Comparison of ENCODE assay signal across 8 cellular contexts in genomic region chr22:39502109-39502788, GRCh38. TPM values are rescaled to one million over a fixed set of nuclear protein-coding genes. Genes with fewer than 3 reads are reported as not detected.
DNase-seq lines count a peak whose midpoint lies in the region; ATAC-seq and TF ChIP-seq lines count a peak whose summit lies in the region.

Gene MIEF1 (plus strand): TSS chr22:39502290. CDS start chr22:39511295, 9,005 bp downstream.

- H3K36me3 Mint-ChIP-seq in central memory CD8-positive, alpha-beta T cell (ENCODE audit: insufficient read depth), result peaks cover 37% of the 10 kb centered on the region

- TF ChIP-seq CTCF in AG04450 (IDR thresholded peaks at IDR 0.05; ENCODE audit: low read depth, low read length), result 0 out of 2 replicates have a peak, but pooled peaks have one; percentile 12

- DNase-seq in AG04450 (ENCODE audit: low read depth, low spot score), result peak; percentile 80
- DNase-seq in NCI-H345 treated with DMSO at 0.1 percent for 48 hours (lab: John Stamatoyannopoulos, UW; ENCODE audit: unreplicated experiment), result peak; percentile 64
- peak; percentile 82 for DNase-seq in activated CD4-positive, CD25-positive, alpha-beta regulatory T cell treated with anti-CD3 and anti-CD28 coated beads, Interleukin-2, amount 50 U/mL, for 16 hours (ENCODE audit: low read depth, low spot score)
- DNase-seq in central memory CD8-positive, alpha-beta T cell (ENCODE audit: low spot score in 2 of 2), result peak; percentile 73 to 77
- peak; percentile 98 for DNase-seq in islet precursor cell
- peak; percentile 90 to 94 (median 92) for DNase-seq in stimulated activated CD4-positive, alpha-beta T cell treated with anti-CD3 and anti-CD28 coated beads, Interleukin-12 subunit alpha, Interleukin-12 subunit beta, amount 100 ng/mL, for 48 hours (ENCODE audit: low read depth in 2 of 3, low spot score in 1 of 3)

- no peaks in the 10 kb centered on the region for H3K9me3 Mint-ChIP-seq in central memory CD8-positive, alpha-beta T cell

- H3K4me3 ChIP-seq in AG04450 (ENCODE audit: low read depth, low read length), result peak within 1 kb of the TSS; percentile 77

- H3K27me3 Mint-ChIP-seq in central memory CD8-positive, alpha-beta T cell, result no peaks in the 10 kb centered on the region

- ATAC-seq in GM18907 (IDR thresholded peaks at IDR 0.05; ENCODE audit: unreplicated experiment) (peak; percentile 91), HG03139 (IDR thresholded peaks at IDR 0.05; ENCODE audit: unreplicated experiment) (peak; percentile 92)
- ATAC-seq in central memory CD8-positive, alpha-beta T cell (replicated peaks; ENCODE audit: extremely low read depth, poor library complexity, severe bottlenecking), result peak; percentile 97

- no peaks in the 10 kb centered on the region for H3K27me3 ChIP-seq in AG04450 (ENCODE audit: control insufficient read depth, insufficient read depth, low read length)

- peak within 1 kb of the TSS; percentile 93 for H3K27ac Mint-ChIP-seq in central memory CD8-positive, alpha-beta T cell (ENCODE audit: low read depth)

- peaks cover 51% of the 10 kb centered on the region for H3K4me1 Mint-ChIP-seq in central memory CD8-positive, alpha-beta T cell

- peak within 1 kb of the TSS; percentile 88 for H3K4me3 Mint-ChIP-seq in central memory CD8-positive, alpha-beta T cell

- CTCF ChIA-PET in AG04450 (lab: Charles Lee), result interaction anchor here (0.5 to 2.0 kb wide), 5 partner anchors 9 to 159 kb away, joined by 3 to 7 read pairs (median 5); no protein-coding TSS in a partner anchor

- POLR2A ChIA-PET in AG04450 (lab: Yijun Ruan, JAX), result interaction anchor here (0.6 to 2.0 kb wide), 9 partner anchors 9 to 183 kb away, joined by 3 to 39 read pairs (median 5); partner anchors contain the start of genes ATF4, RPL3 and TAB1

- H3K27ac ChIP-seq in AG04450 (ENCODE audit: low read depth, low read length), result no peak within 1 kb of the TSS

- H3K9me3 ChIP-seq in AG04450 (ENCODE audit: control insufficient read depth, insufficient read depth, low read length), result no peaks in the 10 kb centered on the region

RNA-seq across cellular contexts. Expression of gene MIEF1, which starts in this region (rescaled TPM):
- 18.9 and 19.2 TPM in 2 replicates for polyA plus RNA-seq in AG04450 (2011; rRNA removed)
- polyA minus RNA-seq in AG04450 (2011; rRNA and poly(A)+ RNA removed), result 22.3 and 24.3 TPM in 2 replicates
